Comparison of ENCODE assay signal across 9 cellular contexts in genomic region chr10:114499120-114499519, GRCh38.
DNase-seq lines count a peak whose midpoint lies in the region; ATAC-seq and TF ChIP-seq lines count a peak whose summit lies in the region.
"Had no signal": no experiment of that assay in that cellular context is flagged by ENCODE, and none has a peak within 500 bp of the region (broad histone marks: within the 10 kb centered on the region; RNA-seq: fewer than 3 reads in every experiment).

No MANE protein-coding gene starts in this region.

- H2AFZ ChIP-seq in hepatocyte = no peak overlapping the region

- CTCF ChIA-PET in Calu3 (lab: Charles Lee) = interaction anchor here (0.6 to 1.8 kb wide), 3 partner anchors 19 to 35 kb away, joined by 3 to 5 read pairs (median 5); no protein-coding TSS in a partner anchor

- H3K36me3 Mint-ChIP-seq in Calu3 (ENCODE audit: insufficient read depth, unreplicated experiment) = no peaks in the 10 kb centered on the region

- H3K4me1 ChIP-seq in hepatocyte (ENCODE audit: insufficient read depth) = peaks cover 8% of the 10 kb centered on the region

- H3K9me2 ChIP-seq in hepatocyte (replicated peaks; ENCODE audit: insufficient read depth) = no peaks in the 10 kb centered on the region

- no peaks in the 10 kb centered on the region for H4K20me1 ChIP-seq in hepatocyte (ENCODE audit: insufficient read depth, poor library complexity, severe bottlenecking)

- no peak for TF ChIP-seq CTCF in hepatocyte (IDR thresholded peaks at IDR 0.05; ENCODE audit: poor library complexity)
- no peak for TF ChIP-seq CTCF in Calu3 (IDR thresholded peaks at IDR 0.05; ENCODE audit: unreplicated experiment)

- H3K4me1 Mint-ChIP-seq in Calu3 (ENCODE audit: low read depth, unreplicated experiment) = no peaks in the 10 kb centered on the region

- H3K4me3 Mint-ChIP-seq in Calu3 (ENCODE audit: low read depth, unreplicated experiment) = no peak overlapping the region

- BruUV-seq in Calu3 (replicated peaks; lab: Mats Ljungman, UMichigan) = no TSS peak

- DNase-seq in hepatocyte (ENCODE audit: low spot score) (no peak), Calu3 (no peak), globus pallidus (ENCODE audit: low spot score) (no peak), SW480 (ENCODE audit: low spot score) (no peak)
- DNase-seq: NK-92 treated with Interleukin-12 subunit alpha and Interleukin-12 subunit beta, amount 100 ng/mL, for 24 hours had no signal

- no peak overlapping the region for H3K4me3 ChIP-seq in hepatocyte

- H3K27me3 Mint-ChIP-seq in Calu3 (ENCODE audit: unreplicated experiment) = no peaks in the 10 kb centered on the region

- H3K27ac Mint-ChIP-seq in Calu3 (ENCODE audit: unreplicated experiment) = no peak overlapping the region

- H3K27me3 ChIP-seq in hepatocyte = no peaks in the 10 kb centered on the region

- intact Hi-C loops in Calu3 (cut with micrococcal nuclease; ENCODE audit: unreplicated experiment) = no loop called here

- H3K4me2 ChIP-seq in hepatocyte = peak overlapping the region; percentile 44

- WGBS in hepatocyte (ENCODE audit: low lambda C conversion rate, missing lambda C conversion rate) = 96% methylated on average over 2 of the region's 2 CpGs

- H3K9me3 ChIP-seq in hepatocyte (ENCODE audit: low read depth) = no peaks in the 10 kb centered on the region

- no peaks in the 10 kb centered on the region for H3K9me3 Mint-ChIP-seq in Calu3 (ENCODE audit: low read depth, unreplicated experiment)

- peak overlapping the region; percentile 90 for H3K27ac ChIP-seq in hepatocyte

- H3K36me3 ChIP-seq in hepatocyte (replicated peaks; ENCODE audit: insufficient read depth, low read depth) = no peaks in the 10 kb centered on the region

- peak; percentile 37 for ATAC-seq in GM18511 (IDR thresholded peaks at IDR 0.05; ENCODE audit: unreplicated experiment)
- ATAC-seq in GM21447 (IDR thresholded peaks at IDR 0.05; ENCODE audit: unreplicated experiment) = peak; percentile 30
- ATAC-seq in HG03460 (IDR thresholded peaks at IDR 0.05; ENCODE audit: unreplicated experiment) = peak; percentile 27
- ATAC-seq in HG02884 (IDR thresholded peaks at IDR 0.05; ENCODE audit: unreplicated experiment) = no peak

- peaks cover 53% of the 10 kb centered on the region for H3K79me2 ChIP-seq in hepatocyte
